Comparison of ENCODE assay signal across 1 cellular context in genomic region chr3:138933981-138934691, GRCh38.
TF ChIP-seq lines count a peak whose summit lies in the region.

No MANE protein-coding gene starts in this region.

TF ChIP-seq in HEK293, 187 proteins besides CTCF, POLR2A, EP300 and RAD21 (continued from another document):
- 0 out of 2 replicates have a peak, but pooled peaks have one; percentile 11 for TF ChIP-seq ZSCAN4 (tag by site-specific recombination; IDR thresholded peaks at IDR 0.05)
- peak; percentile 56; the same call in 1 of the 2 replicates for TF ChIP-seq ZNF449 (tag by site-specific recombination; IDR thresholded peaks at IDR 0.05)
